ENCODE assay signal across 27 cellular contexts in genomic region chr6:81987293-81987692, GRCh38.
"Had no signal": no experiment of that assay in that cellular context is flagged by ENCODE, and none has a peak within 500 bp of the region (broad histone marks: within the 10 kb centered on the region; RNA-seq: fewer than 3 reads in every experiment).

No MANE protein-coding gene starts in this region.

- H3K27me3 Mint-ChIP-seq: memory B cell; natural killer cell treated with Interleukin-12 subunit alpha and Interleukin-12 subunit beta and Interleukin-15 and Interleukin-18, amount 100 ng/mL, for 72 hours had no signal

- H3K36me3 Mint-ChIP-seq: memory B cell; mesothelial cell of epicardium; natural killer cell treated with Interleukin-12 subunit alpha and Interleukin-12 subunit beta and Interleukin-15 and Interleukin-18, amount 100 ng/mL, for 72 hours; neural progenitor cell; stimulated activated naive B cell treated with anti-CD40 and anti-IgM and Interleukin-4, amounts not matched to agents 10 μg/mL and 1 μg/mL and 100 μg/mL, for 72 hours had no signal

- H3K27ac Mint-ChIP-seq: memory B cell; mesothelial cell of epicardium; natural killer cell treated with Interleukin-12 subunit alpha and Interleukin-12 subunit beta and Interleukin-15 and Interleukin-18, amount 100 ng/mL, for 72 hours; neural progenitor cell; stimulated activated naive B cell treated with anti-CD40 and anti-IgM and Interleukin-4, amounts not matched to agents 10 μg/mL and 1 μg/mL and 100 μg/mL, for 72 hours had no signal

- H3K9me3 Mint-ChIP-seq: memory B cell; neural progenitor cell; stimulated activated naive B cell treated with anti-CD40 and anti-IgM and Interleukin-4, amounts not matched to agents 10 μg/mL and 1 μg/mL and 100 μg/mL, for 72 hours had no signal

- H3K4me3 ChIP-seq: dorsolateral prefrontal cortex, gastrocnemius medialis, heart right ventricle, lower lobe of right lung, neural progenitor cell, ovary, right atrium auricular region, sigmoid colon, skin epidermis, stomach, thoracic aorta, transverse colon had no signal

- DNase-seq: cortex of kidney; dorsolateral prefrontal cortex; effector CD8-positive, alpha-beta T cell; gastrocnemius medialis; heart right ventricle; hypothalamus; islet precursor cell; lower lobe of right lung; nucleus accumbens; ovary; sigmoid colon; stimulated activated CD4-positive, alpha-beta T cell treated with anti-CD3 and anti-CD28 coated beads, Interleukin-2, amount 100 ng/mL, for 24 hours; stimulated activated CD4-positive, alpha-beta T cell treated with anti-CD3 and anti-CD28 coated beads, Interleukin-4, amount 100 ng/mL, for 4 hours; stimulated activated naive B cell treated with anti-CD40 and anti-IgM and Interleukin-4, amounts not matched to agents 10 μg/mL and 1 μg/mL and 100 μg/mL, for 72 hours; stomach; substantia nigra; transverse colon had no signal

- ATAC-seq: esophagus mucosa; gastrocnemius medialis; heart right ventricle; left lobe of liver; lower lobe of right lung; natural killer cell treated with Interleukin-12 subunit alpha and Interleukin-12 subunit beta and Interleukin-15 and Interleukin-18, amount 100 ng/mL, for 72 hours; stimulated activated naive B cell treated with anti-CD40 and anti-IgM and Interleukin-4, amounts not matched to agents 10 μg/mL and 1 μg/mL and 100 μg/mL, for 72 hours had no signal

- FAIRE-seq: urothelium cell line had no signal

- H3K4me3 Mint-ChIP-seq: memory B cell; mesothelial cell of epicardium; natural killer cell treated with Interleukin-12 subunit alpha and Interleukin-12 subunit beta and Interleukin-15 and Interleukin-18, amount 100 ng/mL, for 72 hours; neural progenitor cell; stimulated activated naive B cell treated with anti-CD40 and anti-IgM and Interleukin-4, amounts not matched to agents 10 μg/mL and 1 μg/mL and 100 μg/mL, for 72 hours had no signal

- H3K4me1 Mint-ChIP-seq: memory B cell; neural progenitor cell; stimulated activated naive B cell treated with anti-CD40 and anti-IgM and Interleukin-4, amounts not matched to agents 10 μg/mL and 1 μg/mL and 100 μg/mL, for 72 hours had no signal
